Comparison of ENCODE assay signal across 19 cellular contexts in genomic region chr2:196256585-196256984, GRCh38.
DNase-seq lines count a peak whose midpoint lies in the region; ATAC-seq and TF ChIP-seq lines count a peak whose summit lies in the region.
"Had no signal": no experiment of that assay in that cellular context is flagged by ENCODE, and none has a peak within 500 bp of the region (broad histone marks: within the 10 kb centered on the region; RNA-seq: fewer than 3 reads in every experiment).

No MANE protein-coding gene starts in this region.

- CTCF ChIA-PET in Calu3 (lab: Charles Lee) = no interaction called here

- peaks cover 82% of the 10 kb centered on the region for H3K4me1 Mint-ChIP-seq in stimulated activated naive CD8-positive, alpha-beta T cell treated with anti-CD3 and anti-CD28 coated beads, Interleukin-15, Interleukin-2, amounts not matched to agents 100 ng/mL and 50 ng/mL, for 24 hours (ENCODE audit: low read depth)
- peaks cover 80% of the 10 kb centered on the region for H3K4me1 Mint-ChIP-seq in activated naive CD8-positive, alpha-beta T cell (ENCODE audit: low read depth)
- H3K4me1 Mint-ChIP-seq in stimulated activated effector memory CD8-positive, alpha-beta T cell treated with anti-CD3 and anti-CD28 coated beads, Interleukin-12 subunit alpha, Interleukin-12 subunit beta, amount 100 ng/mL, for 72 hours = peaks cover 48% of the 10 kb centered on the region
- no peaks in the 10 kb centered on the region for H3K4me1 Mint-ChIP-seq in Calu3 (ENCODE audit: low read depth, unreplicated experiment)
- H3K4me1 Mint-ChIP-seq in progenitor cell of endocrine pancreas (ENCODE audit: low read depth) = peaks cover 7% of the 10 kb centered on the region

- no peak for DNase-seq in stimulated activated naive CD8-positive, alpha-beta T cell treated with anti-CD3 and anti-CD28 coated beads, Interleukin-15, Interleukin-2, amounts not matched to agents 100 U/mL and 50 U/mL, for 24 hours
- DNase-seq in stimulated activated effector memory CD8-positive, alpha-beta T cell treated with anti-CD3 and anti-CD28 coated beads, Interleukin-12 subunit alpha, Interleukin-12 subunit beta, amount 100 ng/mL, for 72 hours (ENCODE audit: low spot score in 2 of 2) = no peak
- DNase-seq in Calu3 = no peak
- DNase-seq in UCSD-AML1 (lab: John Stamatoyannopoulos, UW; ENCODE audit: unreplicated experiment) = no peak
- no peak for DNase-seq in progenitor cell of endocrine pancreas (ENCODE audit: low spot score, unreplicated experiment)
- DNase-seq: ACHN, DMS53, GDM1, NCI-H1105, NCI-H146, NCI-H2029, NCI-H226, NCI-H510A treated with DMSO at 0.1 percent for 48 hours, NCI-H748 treated with DMSO at 0.1 percent for 48 hours, SJCRH30 had no signal

- peaks cover 5% of the 10 kb centered on the region for H3K9me3 Mint-ChIP-seq in stimulated activated naive CD8-positive, alpha-beta T cell treated with anti-CD3 and anti-CD28 coated beads, Interleukin-15, Interleukin-2, amounts not matched to agents 100 ng/mL and 50 ng/mL, for 24 hours
- peaks cover 10% of the 10 kb centered on the region for H3K9me3 Mint-ChIP-seq in activated naive CD8-positive, alpha-beta T cell (ENCODE audit: low read depth)
- H3K9me3 Mint-ChIP-seq in stimulated activated effector memory CD8-positive, alpha-beta T cell treated with anti-CD3 and anti-CD28 coated beads, Interleukin-12 subunit alpha, Interleukin-12 subunit beta, amount 100 ng/mL, for 72 hours = peaks cover under 1% of the 10 kb centered on the region
- H3K9me3 Mint-ChIP-seq in Calu3 (ENCODE audit: low read depth, unreplicated experiment) = no peaks in the 10 kb centered on the region
- no peaks in the 10 kb centered on the region for H3K9me3 Mint-ChIP-seq in progenitor cell of endocrine pancreas (ENCODE audit: low read depth)
- H3K9me3 Mint-ChIP-seq: IgD-negative memory B cell had no signal

- peak overlapping the region; percentile 1 for H3K27ac Mint-ChIP-seq in stimulated activated naive CD8-positive, alpha-beta T cell treated with anti-CD3 and anti-CD28 coated beads, Interleukin-15, Interleukin-2, amounts not matched to agents 100 ng/mL and 50 ng/mL, for 24 hours
- H3K27ac Mint-ChIP-seq in activated naive CD8-positive, alpha-beta T cell = peak overlapping the region; percentile 82
- H3K27ac Mint-ChIP-seq in stimulated activated effector memory CD8-positive, alpha-beta T cell treated with anti-CD3 and anti-CD28 coated beads, Interleukin-12 subunit alpha, Interleukin-12 subunit beta, amount 100 ng/mL, for 72 hours = peak overlapping the region; percentile 6
- no peak overlapping the region for H3K27ac Mint-ChIP-seq in Calu3 (ENCODE audit: unreplicated experiment)
- H3K27ac Mint-ChIP-seq in progenitor cell of endocrine pancreas = no peak overlapping the region
- H3K27ac Mint-ChIP-seq: IgD-negative memory B cell had no signal

- no peak for ATAC-seq in stimulated activated naive CD8-positive, alpha-beta T cell treated with anti-CD3 and anti-CD28 coated beads, Interleukin-15, Interleukin-2, amounts not matched to agents 100 U/mL and 50 U/mL, for 24 hours
- ATAC-seq in HG03175 (IDR thresholded peaks at IDR 0.05; ENCODE audit: unreplicated experiment) = peak; percentile 45
- ATAC-seq in stimulated activated effector memory CD8-positive, alpha-beta T cell treated with anti-CD3 and anti-CD28 coated beads, Interleukin-12 subunit alpha, Interleukin-12 subunit beta, amount 100 ng/mL, for 72 hours = no peak

- no peak overlapping the region for H3K4me3 Mint-ChIP-seq in stimulated activated naive CD8-positive, alpha-beta T cell treated with anti-CD3 and anti-CD28 coated beads, Interleukin-15, Interleukin-2, amounts not matched to agents 100 ng/mL and 50 ng/mL, for 24 hours
- no peak overlapping the region for H3K4me3 Mint-ChIP-seq in activated naive CD8-positive, alpha-beta T cell
- no peak overlapping the region for H3K4me3 Mint-ChIP-seq in stimulated activated effector memory CD8-positive, alpha-beta T cell treated with anti-CD3 and anti-CD28 coated beads, Interleukin-12 subunit alpha, Interleukin-12 subunit beta, amount 100 ng/mL, for 72 hours
- H3K4me3 Mint-ChIP-seq in Calu3 (ENCODE audit: low read depth, unreplicated experiment) (no peak overlapping the region), progenitor cell of endocrine pancreas (ENCODE audit: low read depth) (no peak overlapping the region)
- H3K4me3 Mint-ChIP-seq: IgD-negative memory B cell had no signal

- no peaks in the 10 kb centered on the region for H3K27me3 Mint-ChIP-seq in stimulated activated naive CD8-positive, alpha-beta T cell treated with anti-CD3 and anti-CD28 coated beads, Interleukin-15, Interleukin-2, amounts not matched to agents 100 ng/mL and 50 ng/mL, for 24 hours
- no peaks in the 10 kb centered on the region for H3K27me3 Mint-ChIP-seq in activated naive CD8-positive, alpha-beta T cell
- H3K27me3 Mint-ChIP-seq in Calu3 (ENCODE audit: unreplicated experiment) (no peaks in the 10 kb centered on the region), progenitor cell of endocrine pancreas (no peaks in the 10 kb centered on the region)
- H3K27me3 Mint-ChIP-seq: IgD-negative memory B cell had no signal

- intact Hi-C loops in Calu3 (cut with micrococcal nuclease; ENCODE audit: unreplicated experiment) = no loop called here

- H3K36me3 Mint-ChIP-seq in stimulated activated naive CD8-positive, alpha-beta T cell treated with anti-CD3 and anti-CD28 coated beads, Interleukin-15, Interleukin-2, amounts not matched to agents 100 ng/mL and 50 ng/mL, for 24 hours (ENCODE audit: low read depth) = peaks cover 10% of the 10 kb centered on the region
- H3K36me3 Mint-ChIP-seq in activated naive CD8-positive, alpha-beta T cell = peaks cover 10% of the 10 kb centered on the region
- H3K36me3 Mint-ChIP-seq in stimulated activated effector memory CD8-positive, alpha-beta T cell treated with anti-CD3 and anti-CD28 coated beads, Interleukin-12 subunit alpha, Interleukin-12 subunit beta, amount 100 ng/mL, for 72 hours = peaks cover 11% of the 10 kb centered on the region
- H3K36me3 Mint-ChIP-seq in Calu3 (ENCODE audit: insufficient read depth, unreplicated experiment) = no peaks in the 10 kb centered on the region
- H3K36me3 Mint-ChIP-seq in progenitor cell of endocrine pancreas (ENCODE audit: insufficient read depth) = peaks cover 4% of the 10 kb centered on the region
- H3K36me3 Mint-ChIP-seq: IgD-negative memory B cell had no signal

- no peak for TF ChIP-seq CTCF in Calu3 (IDR thresholded peaks at IDR 0.05; ENCODE audit: unreplicated experiment)
- TF ChIP-seq CTCF in progenitor cell of endocrine pancreas (IDR thresholded peaks at IDR 0.05; ENCODE audit: unreplicated experiment) = no peak

- BruUV-seq in Calu3 (replicated peaks; lab: Mats Ljungman, UMichigan) = no TSS peak

Comparison
In these comparisons a context has a peak if more than half of its experiments do, and no peak if none do; other contexts are left out.
1. H3K27ac Mint-ChIP-seq: peak in stimulated activated naive CD8-positive, alpha-beta T cell treated with anti-CD3 and anti-CD28 coated beads, Interleukin-15, Interleukin-2, amounts not matched to agents 100 ng/mL and 50 ng/mL, for 24 hours (single experiment), activated naive CD8-positive, alpha-beta T cell (single experiment) and stimulated activated effector memory CD8-positive, alpha-beta T cell treated with anti-CD3 and anti-CD28 coated beads, Interleukin-12 subunit alpha, Interleukin-12 subunit beta, amount 100 ng/mL, for 72 hours (single experiment); none in Calu3 (single experiment) and progenitor cell of endocrine pancreas (single experiment).